ENCODE assay signal across 8 cellular contexts in the genomic region with DNA sequence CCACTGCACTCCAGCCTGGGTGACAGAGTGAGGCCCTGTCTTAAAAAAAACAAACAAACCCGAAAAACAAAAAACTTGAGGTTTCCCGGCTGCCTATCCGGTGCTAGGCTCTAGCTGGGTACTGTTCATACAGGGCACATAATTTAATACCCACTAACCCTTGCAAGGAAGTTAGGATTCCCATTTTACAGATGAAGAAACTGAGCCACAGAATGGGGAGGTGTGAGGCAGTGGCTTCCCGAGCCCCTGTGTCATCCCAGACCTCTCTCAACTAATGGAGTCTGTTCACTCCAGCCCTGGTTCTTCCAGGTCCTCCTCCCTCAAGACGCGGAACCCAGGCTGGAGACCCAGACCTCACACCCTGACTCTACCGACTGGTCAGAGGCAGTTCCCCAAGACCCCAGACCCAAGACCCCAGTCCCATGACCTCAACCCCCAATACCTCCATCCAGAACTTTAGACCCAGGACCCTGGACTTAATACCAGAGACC. TPM values are rescaled to one million over a fixed set of nuclear protein-coding genes. Genes with fewer than 3 reads are reported as not detected.
DNase-seq lines count a peak whose midpoint lies in the region; ATAC-seq and TF ChIP-seq lines count a peak whose summit lies in the region.

No MANE protein-coding gene starts in this region.

- H3F3A ChIP-seq in neural cell (ENCODE audit: insufficient read depth, low read length, poor library complexity, severe bottlenecking) = no peaks in the 10 kb centered on the region

- peak overlapping the region; percentile 67 for H2AFZ ChIP-seq in OCI-LY7 (ENCODE audit: low read length)
- peak overlapping the region; percentile 43 for H2AFZ ChIP-seq in neural cell (ENCODE audit: low read depth, low read length)

- no peak for ATAC-seq in HG03571 (IDR thresholded peaks at IDR 0.05; ENCODE audit: unreplicated experiment)
- no peak for ATAC-seq in HG03565 (IDR thresholded peaks at IDR 0.05; ENCODE audit: unreplicated experiment)
- no peak for ATAC-seq in GM21529 (IDR thresholded peaks at IDR 0.05; ENCODE audit: unreplicated experiment)

- peak overlapping the region; percentile 87 to 98 (median 97) for H3K4me3 Mint-ChIP-seq in CD8-positive, alpha-beta memory T cell

- H4K20me1 ChIP-seq in OCI-LY7 (ENCODE audit: insufficient read depth, low read length) = no peaks in the 10 kb centered on the region
- no peaks in the 10 kb centered on the region for H4K20me1 ChIP-seq in neural cell (ENCODE audit: insufficient read depth)

- no peaks in the 10 kb centered on the region for H3K27me3 ChIP-seq in CD8-positive, alpha-beta memory T cell (ENCODE audit: insufficient read depth, low read length, poor library complexity, severe bottlenecking)
- no peaks in the 10 kb centered on the region for H3K27me3 ChIP-seq in dorsolateral prefrontal cortex
- H3K27me3 ChIP-seq in neural cell (ENCODE audit: insufficient read depth, low read depth, low read length) = no peaks in the 10 kb centered on the region

- BruUV-seq in OCI-LY7 (replicated peaks; lab: Mats Ljungman, UMichigan) = no TSS peak

- TF ChIP-seq EP300 in neural cell (conservative IDR thresholded peaks at IDR 0.05; ENCODE audit: poor library complexity, severe bottlenecking) = no peak

- no peaks in the 10 kb centered on the region for H3K9me2 ChIP-seq in OCI-LY7 (ENCODE audit: insufficient read depth, low read length)
- H3K9me2 ChIP-seq in neural cell (ENCODE audit: insufficient read depth, low read length) = no peaks in the 10 kb centered on the region

- H3K9ac ChIP-seq in neural cell (ENCODE audit: low read length) = peak overlapping the region; percentile 83

- intact Hi-C loops in OCI-LY7 (cut with micrococcal nuclease; ENCODE audit: unreplicated experiment) = loop anchor here (5.0 kb wide), 2 partner anchors 51 to 134 kb away; a partner anchor contains a TSS
- intact Hi-C loops in dorsolateral prefrontal cortex (cut with DNase I) = loop anchor here in 1 of 2 donors (5.0 kb wide), 4 partner anchors 211 to 711 kb away; a partner anchor contains a TSS

- peak overlapping the region; percentile 81 for H3K4me3 ChIP-seq in CD8-positive, alpha-beta memory T cell (ENCODE audit: low read length)
- H3K4me3 ChIP-seq in OCI-LY7 (ENCODE audit: low read depth, low read length, poor library complexity, severe bottlenecking) (peak overlapping the region; percentile 77), dorsolateral prefrontal cortex (peak overlapping the region; percentile 64 to 100 (median 96)), neural cell (ENCODE audit: low read length) (peak overlapping the region; percentile 75)

- H3K36me3 ChIP-seq in CD8-positive, alpha-beta memory T cell (ENCODE audit: insufficient read depth, low read length) = peaks cover 5% of the 10 kb centered on the region
- H3K36me3 ChIP-seq in OCI-LY7 (ENCODE audit: insufficient read depth, low read length) = peaks cover 21% of the 10 kb centered on the region; the same call in 1 of the 2 replicates
- H3K36me3 ChIP-seq in neural cell (ENCODE audit: insufficient read depth, low read length) = no peaks in the 10 kb centered on the region

- peak overlapping the region; percentile 89 for H3K4me2 ChIP-seq in OCI-LY7 (ENCODE audit: low read length)
- peak overlapping the region; percentile 76 for H3K4me2 ChIP-seq in neural cell (ENCODE audit: low read length)

- H3K36me3 Mint-ChIP-seq in CD8-positive, alpha-beta memory T cell = peaks cover 0 to 47% (median 3%) of the 10 kb centered on the region in 3 donors

- CTCF ChIA-PET in CD8-positive, alpha-beta memory T cell (lab: Charles Lee) = interaction anchor here (0.7 to 9.5 kb wide), 9 partner anchors 20 to 227 kb away, joined by 3 to 63 read pairs (median 4); a partner anchor contains a TSS
- CTCF ChIA-PET in OCI-LY7 (lab: Charles Lee; ENCODE audit: unreplicated experiment) = interaction anchor here (0.6 kb wide), 1 partner anchor 1926 kb away, joined by 3 read pairs; no protein-coding TSS in a partner anchor

- TF ChIP-seq CTCF in OCI-LY7 (conservative IDR thresholded peaks at IDR 0.05; ENCODE audit: low read length) = no peak
- TF ChIP-seq CTCF in dorsolateral prefrontal cortex (IDR thresholded peaks at IDR 0.05 in 54 of 56, conservative IDR thresholded peaks at IDR 0.05 in 2 of 56; ENCODE audit: low read depth in 1 of 56, partially characterized antibody in 56 of 56) = no peak
- no peak for TF ChIP-seq CTCF in neural cell (IDR thresholded peaks at IDR 0.05; ENCODE audit: poor library complexity, severe bottlenecking)

- peaks cover 0 to 4% (median 0%) of the 10 kb centered on the region in 5 donors for H3K9me3 Mint-ChIP-seq in CD8-positive, alpha-beta memory T cell

- no peak for TF ChIP-seq RAD21 in neural cell (conservative IDR thresholded peaks at IDR 0.05)

- peaks cover 39 to 66% (median 43%) of the 10 kb centered on the region in 3 donors for H3K4me1 Mint-ChIP-seq in CD8-positive, alpha-beta memory T cell

- peak overlapping the region; percentile 86 to 100 (median 99) for H3K27ac Mint-ChIP-seq in CD8-positive, alpha-beta memory T cell

- H3K4me1 ChIP-seq in CD8-positive, alpha-beta memory T cell (ENCODE audit: insufficient read depth, low read length) = peaks cover 37% of the 10 kb centered on the region
- peaks cover 9% of the 10 kb centered on the region for H3K4me1 ChIP-seq in OCI-LY7 (ENCODE audit: insufficient read depth, low read length, poor library complexity, severe bottlenecking)

- peaks cover 0 to 7% of the 10 kb centered on the region in 2 donors for H3K27me3 Mint-ChIP-seq in CD8-positive, alpha-beta memory T cell

- POLR2A ChIA-PET in CD8-positive, alpha-beta memory T cell (lab: Charles Lee) = interaction anchor here (0.6 to 2.4 kb wide), 4 partner anchors 52 to 247 kb away, joined by 3 to 29 read pairs (median 6); a partner anchor contains a TSS
- POLR2A ChIA-PET in OCI-LY7 (lab: Charles Lee) = interaction anchor here (0.6 kb wide), 2 partner anchors 884 to 1511 kb away, joined by 3 read pairs; no protein-coding TSS in a partner anchor

- H3K27ac ChIP-seq in CD8-positive, alpha-beta memory T cell (ENCODE audit: low read depth, low read length) = peak overlapping the region; percentile 98
- H3K27ac ChIP-seq in OCI-LY7 (ENCODE audit: low read depth, low read length, poor library complexity, severe bottlenecking) (peak overlapping the region; percentile 26), dorsolateral prefrontal cortex (peak overlapping the region in 44 of 59 donors; percentile 78 to 100 (median 99)), neural cell (ENCODE audit: low read length) (peak overlapping the region; percentile 45)

- H3K79me2 ChIP-seq in OCI-LY7 (ENCODE audit: insufficient read depth, low read depth, low read length) = peaks cover 15% of the 10 kb centered on the region
- peaks cover 7% of the 10 kb centered on the region for H3K79me2 ChIP-seq in neural cell (replicated peaks; ENCODE audit: insufficient read depth, low read length)

- no peaks in the 10 kb centered on the region for H3K9me3 ChIP-seq in CD8-positive, alpha-beta memory T cell (ENCODE audit: low read length)
- H3K9me3 ChIP-seq in OCI-LY7 (ENCODE audit: low read length) (no peaks in the 10 kb centered on the region), neural cell (ENCODE audit: low read length) (no peaks in the 10 kb centered on the region)

- peak in 2 of 5 donors; percentile 44 to 47 for DNase-seq in CD8-positive, alpha-beta memory T cell
- DNase-seq in OCI-LY7 (ENCODE audit: low spot score) (peak; percentile 2), dorsolateral prefrontal cortex (no peak), cerebellar cortex (ENCODE audit: low spot score) (no peak)

RNA-seq across cellular contexts. Expression of a gene that starts 0.6 kb away (rescaled TPM):
- 10 to 100 TPM; 36.3 to 39.0 TPM for total RNA-seq in CD8-positive, alpha-beta memory T cell
- polyA plus RNA-seq in CD8-positive, alpha-beta memory T cell = 40.8 TPM
- 34.7 and 40.4 TPM in 2 replicates for total RNA-seq in OCI-LY7 (2014; rRNA removed; shearing (Covaris generic))
- 25.1 and 28.7 TPM in 2 replicates for total RNA-seq in OCI-LY7 (2022)
- total RNA-seq in dorsolateral prefrontal cortex = 10 to 100 TPM; 12.2 to 49.7 (median 26.9) TPM
- 37.1 and 56.3 TPM in 2 replicates for polyA plus RNA-seq in neural cell
- 19.6 and 23.6 TPM in 2 replicates for polyA minus RNA-seq in neural cell

RNA-seq across cellular contexts. Expression of a gene that starts 1.6 kb away (rescaled TPM):
- 10 to 100 TPM; 85.0 to 95.3 TPM for total RNA-seq in CD8-positive, alpha-beta memory T cell
- 113 TPM for polyA plus RNA-seq in CD8-positive, alpha-beta memory T cell
- 88.7 and 93.1 TPM in 2 replicates for total RNA-seq in OCI-LY7 (2014; rRNA removed; shearing (Covaris generic))
- total RNA-seq in OCI-LY7 (2022) = 60.4 and 66.6 TPM in 2 replicates
- total RNA-seq in dorsolateral prefrontal cortex = 10 to 100 TPM; 21.6 to 65.1 (median 45.6) TPM
- polyA plus RNA-seq in neural cell = 74.7 and 83.8 TPM in 2 replicates
- polyA minus RNA-seq in neural cell = 15.8 and 17.2 TPM in 2 replicates

RNA-seq across cellular contexts. Expression of a gene that starts 11.1 kb away (rescaled TPM):
- total RNA-seq in CD8-positive, alpha-beta memory T cell = not detected
- not detected for polyA plus RNA-seq in CD8-positive, alpha-beta memory T cell
- total RNA-seq in OCI-LY7 (2014; rRNA removed; shearing (Covaris generic)) = not detected in 2 replicates
- total RNA-seq in OCI-LY7 (2022) (not detected in 2 replicates), dorsolateral prefrontal cortex (1 to 10 TPM in 5 of 120 experiments, under 1 TPM in 30, not detected in 85; 0.16 to 2.6 (median 0.31) TPM)
- polyA plus RNA-seq in neural cell = not detected in 2 replicates
- polyA minus RNA-seq in neural cell = not detected in 2 replicates

RNA-seq across cellular contexts. Expression of a gene that starts 25.3 kb away (rescaled TPM):
- 10 to 100 TPM; 27.6 to 28.1 TPM for total RNA-seq in CD8-positive, alpha-beta memory T cell
- polyA plus RNA-seq in CD8-positive, alpha-beta memory T cell = 142 TPM
- not detected in 2 replicates for total RNA-seq in OCI-LY7 (2014; rRNA removed; shearing (Covaris generic))
- total RNA-seq in OCI-LY7 (2022) = not detected in 2 replicates
- total RNA-seq in dorsolateral prefrontal cortex = 10 to 100 TPM; 16.3 to 77.5 (median 53.2) TPM
- polyA plus RNA-seq in neural cell = 2.6 and 4.1 TPM in 2 replicates
- 1.3 and 1.9 TPM in 2 replicates for polyA minus RNA-seq in neural cell

RNA-seq across cellular contexts. Expression of a gene that starts 52.7 kb away (rescaled TPM):
- 1 to 10 TPM; 1.5 to 1.7 TPM for total RNA-seq in CD8-positive, alpha-beta memory T cell
- 16.2 TPM for polyA plus RNA-seq in CD8-positive, alpha-beta memory T cell
- total RNA-seq in OCI-LY7 (2014; rRNA removed; shearing (Covaris generic)) = 0.69 and 1.8 TPM in 2 replicates
- total RNA-seq in OCI-LY7 (2022) (1.8 and 2.3 TPM in 2 replicates), dorsolateral prefrontal cortex (1 to 10 TPM in 12 of 120 experiments, under 1 TPM in 19, not detected in 89; 0.14 to 4.5 (median 0.81) TPM)
- polyA plus RNA-seq in neural cell = 0.15 TPM in 1 of 2 replicates, not detected in the other
- 0.24 and 0.35 TPM in 2 replicates for polyA minus RNA-seq in neural cell

Comparison
In these comparisons a context has a peak if more than half of its experiments do, and no peak if none do; other contexts are left out.
1. H3K27ac ChIP-seq: peak in every context shown above with its lines; median percentile 99 in dorsolateral prefrontal cortex; 98 in CD8-positive, alpha-beta memory T cell; 45 in neural cell; 26 in OCI-LY7.